Comparison of ENCODE assay signal across 19 cellular contexts in the genomic region with DNA sequence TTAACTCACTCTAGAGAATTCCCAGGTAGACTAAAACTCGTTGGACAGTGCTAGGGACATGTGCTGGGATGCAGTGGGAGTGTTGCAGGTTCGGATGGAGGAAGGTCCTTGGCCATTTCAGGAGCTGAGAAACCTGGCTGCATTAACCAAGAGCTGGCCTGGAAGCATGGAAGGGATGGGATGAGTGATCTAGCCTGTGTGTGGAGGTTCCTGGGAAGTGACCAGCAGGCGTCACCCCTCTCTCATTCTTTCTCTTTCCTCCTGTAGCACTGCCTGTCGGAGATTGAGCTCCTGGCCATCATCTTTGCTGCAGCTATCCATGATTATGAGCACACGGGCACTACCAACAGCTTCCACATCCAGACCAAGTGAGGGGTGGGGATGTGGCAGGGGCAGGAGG. TPM values are rescaled to one million over a fixed set of nuclear protein-coding genes. Genes with fewer than 3 reads are reported as not detected.
A peak's percentile ranks its signal among the peaks of the same experiment; 100 is the strongest.
DNase-seq lines count a peak whose midpoint lies in the region; ATAC-seq and TF ChIP-seq lines count a peak whose summit lies in the region.
"Had no signal": no experiment of that assay in that cellular context is flagged by ENCODE, and none has a peak within 500 bp of the region (broad histone marks: within the 10 kb centered on the region; RNA-seq: fewer than 3 reads in every experiment).

No MANE protein-coding gene starts in this region.

- no peaks in the 10 kb centered on the region for H4K20me1 ChIP-seq in GM23338 (replicated peaks; ENCODE audit: insufficient read depth)

- H2BK120ac ChIP-seq in mesendoderm (ENCODE audit: low read depth, low read length), result no peak overlapping the region

- no peak overlapping the region; the same call in 2 of the 3 replicates for H3K4me3 Mint-ChIP-seq in GM23338

- peaks cover 35% of the 10 kb centered on the region for H3K4me1 Mint-ChIP-seq in GM23338

- H4K8ac ChIP-seq in mesendoderm (ENCODE audit: low read depth, low read length), result no peak overlapping the region

- H3K36me3 Mint-ChIP-seq in GM23338 (ENCODE audit: low read depth), result no peaks in the 10 kb centered on the region; the same call in 2 of the 3 replicates

- H3K9me2 ChIP-seq in GM23338 (ENCODE audit: insufficient read depth), result 0 out of 2 replicates have a peak, but pooled peaks cover 5% of the 10 kb centered on the region

- H2BK15ac ChIP-seq in mesendoderm (replicated peaks; ENCODE audit: low read depth), result no peak overlapping the region

- peaks cover 15% of the 10 kb centered on the region for H3K27me3 Mint-ChIP-seq in GM23338 (ENCODE audit: insufficient read depth, low read depth, poor library complexity)

- H3K27me3 ChIP-seq in GM23338 (ENCODE audit: insufficient read depth), result no peaks in the 10 kb centered on the region
- no peaks in the 10 kb centered on the region for H3K27me3 ChIP-seq in mesendoderm (ENCODE audit: insufficient read depth, low read length, poor library complexity)

- no peak overlapping the region for H3K27ac ChIP-seq in GM23338 (ENCODE audit: low read depth)
- H3K27ac ChIP-seq in mesendoderm (ENCODE audit: low read depth, low read length), result no peak overlapping the region
- H3K27ac ChIP-seq: GM23248 had no signal

- WGBS in mesendoderm (ENCODE audit: extremely low coverage, insufficient coverage, low lambda C conversion rate), result no CpG with 5 or more reads among the region's 5 CpGs

- H3K79me2 ChIP-seq in GM23338 (replicated peaks; ENCODE audit: insufficient read depth) (no peaks in the 10 kb centered on the region), mesendoderm (ENCODE audit: control insufficient read depth, insufficient read depth, low read length) (no peaks in the 10 kb centered on the region)

- no peak overlapping the region for H3K4ac ChIP-seq in mesendoderm (ENCODE audit: low read depth, low read length)

- no peak overlapping the region for H3K27ac Mint-ChIP-seq in GM23338

- no peak overlapping the region for H2AK5ac ChIP-seq in mesendoderm (ENCODE audit: low read length)

- no peak overlapping the region for H4K5ac ChIP-seq in mesendoderm (ENCODE audit: low read length)

- H2AFZ ChIP-seq in GM23338, result no peak overlapping the region
- H2AFZ ChIP-seq: GM23248 had no signal

- DNase-seq in GM23338 (ENCODE audit: low spot score) (peak; percentile 78), HT1080 (ENCODE audit: low read depth) (peak; percentile 18), ecto neural progenitor cell (ENCODE audit: low spot score) (peak; percentile 54), mesendoderm (peak; percentile 79), MV-4-11 (lab: John Stamatoyannopoulos, UW) (no peak), epidermal melanocyte (ENCODE audit: insufficient read length, low spot score) (no peak)
- DNase-seq: ACHN, COR-L47, GM23248, IMR-90, Kasumi-1, NCI-H1417, NCI-H1930, NCI-H69, OCI-M1, RPMI8226, SW 1271 had no signal

- no peak overlapping the region for H3K4me3 ChIP-seq in GM23338
- no peak overlapping the region for H3K4me3 ChIP-seq in mesendoderm (ENCODE audit: low read length)
- H3K4me3 ChIP-seq: GM23248 had no signal

- ATAC-seq in GM23338 (peak; percentile 75), GM21528 (IDR thresholded peaks at IDR 0.05; ENCODE audit: low FRiP score, unreplicated experiment) (no peak)

- H3K36me3 ChIP-seq in GM23338 (ENCODE audit: insufficient read depth) (no peaks in the 10 kb centered on the region), mesendoderm (ENCODE audit: control insufficient read depth, insufficient read depth, low read length) (no peaks in the 10 kb centered on the region)

- H3K56ac ChIP-seq in mesendoderm (ENCODE audit: low read length), result no peak overlapping the region

- TF ChIP-seq CTCF in GM23338 (conservative IDR thresholded peaks at IDR 0.05; ENCODE audit: low read depth in 2 of 2), result peak; percentile 37 to 69; a peak in 3 of 4 replicates

- H3K4me1 ChIP-seq in GM23338 (ENCODE audit: insufficient read depth), result peaks cover 25% of the 10 kb centered on the region
- H3K4me1 ChIP-seq in mesendoderm (ENCODE audit: control insufficient read depth, low read depth, low read length), result no peaks in the 10 kb centered on the region

- no peak overlapping the region for H3K23ac ChIP-seq in mesendoderm (ENCODE audit: low read length)

- no peak overlapping the region for H3K4me2 ChIP-seq in GM23338
- H3K4me2 ChIP-seq in mesendoderm (ENCODE audit: low read length), result no peak overlapping the region

- 0 out of 2 replicates have a peak, but pooled peaks cover 9% of the 10 kb centered on the region for H3F3A ChIP-seq in GM23338 (replicated peaks; ENCODE audit: low read depth)

- H3K9ac ChIP-seq in mesendoderm (ENCODE audit: low read length), result no peak overlapping the region
- H3K9ac ChIP-seq: GM23248 had no signal

- no peak overlapping the region for H2BK5ac ChIP-seq in mesendoderm (ENCODE audit: low read length)

- H3K18ac ChIP-seq in mesendoderm (ENCODE audit: low read length), result no peak overlapping the region

- no peaks in the 10 kb centered on the region for H3K79me1 ChIP-seq in mesendoderm (ENCODE audit: low read length)

- no peaks in the 10 kb centered on the region for H3K9me3 Mint-ChIP-seq in GM23338

TF ChIP-seq in GM23338, 12 proteins besides CTCF, POLR2A, EP300 and RAD21:
- TF ChIP-seq, protein P1, sequence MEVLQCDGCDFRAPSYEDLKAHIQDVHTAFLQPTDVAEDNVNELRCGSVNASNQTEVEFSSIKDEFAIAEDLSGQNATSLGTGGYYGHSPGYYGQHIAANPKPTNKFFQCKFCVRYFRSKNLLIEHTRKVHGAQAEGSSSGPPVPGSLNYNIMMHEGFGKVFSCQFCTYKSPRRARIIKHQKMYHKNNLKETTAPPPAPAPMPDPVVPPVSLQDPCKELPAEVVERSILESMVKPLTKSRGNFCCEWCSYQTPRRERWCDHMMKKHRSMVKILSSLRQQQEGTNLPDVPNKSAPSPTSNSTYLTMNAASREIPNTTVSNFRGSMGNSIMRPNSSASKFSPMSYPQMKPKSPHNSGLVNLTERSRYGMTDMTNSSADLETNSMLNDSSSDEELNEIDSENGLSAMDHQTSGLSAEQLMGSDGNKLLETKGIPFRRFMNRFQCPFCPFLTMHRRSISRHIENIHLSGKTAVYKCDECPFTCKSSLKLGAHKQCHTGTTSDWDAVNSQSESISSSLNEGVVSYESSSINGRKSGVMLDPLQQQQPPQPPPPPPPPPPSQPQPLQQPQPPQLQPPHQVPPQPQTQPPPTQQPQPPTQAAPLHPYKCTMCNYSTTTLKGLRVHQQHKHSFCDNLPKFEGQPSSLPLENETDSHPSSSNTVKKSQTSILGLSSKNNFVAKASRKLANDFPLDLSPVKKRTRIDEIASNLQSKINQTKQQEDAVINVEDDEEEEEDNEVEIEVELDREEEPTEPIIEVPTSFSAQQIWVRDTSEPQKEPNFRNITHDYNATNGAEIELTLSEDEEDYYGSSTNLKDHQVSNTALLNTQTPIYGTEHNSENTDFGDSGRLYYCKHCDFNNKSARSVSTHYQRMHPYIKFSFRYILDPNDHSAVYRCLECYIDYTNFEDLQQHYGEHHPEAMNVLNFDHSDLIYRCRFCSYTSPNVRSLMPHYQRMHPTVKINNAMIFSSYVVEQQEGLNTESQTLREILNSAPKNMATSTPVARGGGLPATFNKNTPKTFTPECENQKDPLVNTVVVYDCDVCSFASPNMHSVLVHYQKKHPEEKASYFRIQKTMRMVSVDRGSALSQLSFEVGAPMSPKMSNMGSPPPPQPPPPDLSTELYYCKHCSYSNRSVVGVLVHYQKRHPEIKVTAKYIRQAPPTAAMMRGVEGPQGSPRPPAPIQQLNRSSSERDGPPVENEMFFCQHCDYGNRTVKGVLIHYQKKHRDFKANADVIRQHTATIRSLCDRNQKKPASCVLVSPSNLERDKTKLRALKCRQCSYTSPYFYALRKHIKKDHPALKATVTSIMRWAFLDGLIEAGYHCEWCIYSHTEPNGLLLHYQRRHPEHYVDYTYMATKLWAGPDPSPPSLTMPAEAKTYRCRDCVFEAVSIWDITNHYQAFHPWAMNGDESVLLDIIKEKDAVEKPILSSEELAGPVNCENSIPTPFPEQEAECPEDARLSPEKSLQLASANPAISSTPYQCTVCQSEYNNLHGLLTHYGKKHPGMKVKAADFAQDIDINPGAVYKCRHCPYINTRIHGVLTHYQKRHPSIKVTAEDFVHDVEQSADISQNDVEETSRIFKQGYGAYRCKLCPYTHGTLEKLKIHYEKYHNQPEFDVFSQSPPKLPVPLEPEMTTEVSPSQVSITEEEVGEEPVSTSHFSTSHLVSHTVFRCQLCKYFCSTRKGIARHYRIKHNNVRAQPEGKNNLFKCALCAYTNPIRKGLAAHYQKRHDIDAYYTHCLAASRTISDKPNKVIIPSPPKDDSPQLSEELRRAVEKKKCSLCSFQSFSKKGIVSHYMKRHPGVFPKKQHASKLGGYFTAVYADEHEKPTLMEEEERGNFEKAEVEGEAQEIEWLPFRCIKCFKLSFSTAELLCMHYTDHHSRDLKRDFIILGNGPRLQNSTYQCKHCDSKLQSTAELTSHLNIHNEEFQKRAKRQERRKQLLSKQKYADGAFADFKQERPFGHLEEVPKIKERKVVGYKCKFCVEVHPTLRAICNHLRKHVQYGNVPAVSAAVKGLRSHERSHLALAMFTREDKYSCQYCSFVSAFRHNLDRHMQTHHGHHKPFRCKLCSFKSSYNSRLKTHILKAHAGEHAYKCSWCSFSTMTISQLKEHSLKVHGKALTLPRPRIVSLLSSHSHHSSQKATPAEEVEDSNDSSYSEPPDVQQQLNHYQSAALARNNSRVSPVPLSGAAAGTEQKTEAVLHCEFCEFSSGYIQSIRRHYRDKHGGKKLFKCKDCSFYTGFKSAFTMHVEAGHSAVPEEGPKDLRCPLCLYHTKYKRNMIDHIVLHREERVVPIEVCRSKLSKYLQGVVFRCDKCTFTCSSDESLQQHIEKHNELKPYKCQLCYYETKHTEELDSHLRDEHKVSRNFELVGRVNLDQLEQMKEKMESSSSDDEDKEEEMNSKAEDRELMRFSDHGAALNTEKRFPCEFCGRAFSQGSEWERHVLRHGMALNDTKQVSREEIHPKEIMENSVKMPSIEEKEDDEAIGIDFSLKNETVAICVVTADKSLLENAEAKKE (CRISPR knock-in tag; IDR thresholded peaks at IDR 0.05), result 0 out of 2 replicates have a peak, but pooled peaks have one; percentile 31
- TF ChIP-seq ZNF114 (CRISPR knock-in tag; IDR thresholded peaks at IDR 0.05), result no peak

RNA-seq across cellular contexts. Expression of gene PPP1R1A, which starts 15.6 kb away (rescaled TPM):
- 7.6 and 8.4 TPM in 2 replicates for total RNA-seq in GM23338 (2014; rRNA removed; shearing (Covaris generic))
- polyA plus RNA-seq in GM23338 (2016; fragmentation: Nextera tagmentation; extraction: Ambion mirVana), result 26.6 and 26.9 TPM in 2 replicates
- total RNA-seq in HT1080 (2014; rRNA removed; shearing (Covaris generic)), result not detected in 2 replicates
- not detected in 2 replicates for polyA plus RNA-seq in HT1080 (2015; cell fraction: cytosol; rRNA removed)
- polyA plus RNA-seq in HT1080 (2015; cell fraction: nucleus; rRNA removed), result not detected in 2 replicates
- 22.2 TPM for polyA plus RNA-seq in mesendoderm (2013, experiment 1 of 2)
- polyA plus RNA-seq in mesendoderm (2013, experiment 2 of 2), result 22.7 TPM
- total RNA-seq: Daoy, GM23248, IMR-90 had no signal
- polyA plus RNA-seq: GM23248, IMR-90 had no signal

RNA-seq across cellular contexts. Expression of gene PDE1B, which starts 23.5 kb away (rescaled TPM):
- total RNA-seq in GM23338 (2014; rRNA removed; shearing (Covaris generic)), result 0.59 and 2.2 TPM in 2 replicates
- 0.28 and 0.52 TPM in 2 replicates for polyA plus RNA-seq in GM23338 (2016; fragmentation: Nextera tagmentation; extraction: Ambion mirVana)
- total RNA-seq in HT1080 (2014; rRNA removed; shearing (Covaris generic)), result not detected in 2 replicates
- polyA plus RNA-seq in HT1080 (2015; cell fraction: cytosol; rRNA removed), result not detected in 2 replicates
- polyA plus RNA-seq in HT1080 (2015; cell fraction: nucleus; rRNA removed), result not detected in 2 replicates
- 3.9 TPM for polyA plus RNA-seq in mesendoderm (2013, experiment 1 of 2)
- 4.4 TPM for polyA plus RNA-seq in mesendoderm (2013, experiment 2 of 2)
- total RNA-seq: GM23248, IMR-90 had no signal
- polyA plus RNA-seq: GM23248, IMR-90 had no signal

Comparison
In these comparisons a context has a peak if more than half of its experiments do, and no peak if none do; other contexts are left out.
1. DNase-seq: peak in GM23338 (single experiment), HT1080 (single experiment), ecto neural progenitor cell (single experiment) and mesendoderm (single experiment); none in MV-4-11 (single experiment) and epidermal melanocyte (single experiment).